ENCODE assay signal across 8 cellular contexts in genomic region chr9:73269430-73270101, GRCh38.
A peak's percentile ranks its signal among the peaks of the same experiment; 100 is the strongest.
DNase-seq lines count a peak whose midpoint lies in the region; ATAC-seq and TF ChIP-seq lines count a peak whose summit lies in the region.

No MANE protein-coding gene starts in this region.

- DNase-seq in NCI-H82 (lab: John Stamatoyannopoulos, UW) (peak; percentile 42), NCI-H82 treated with DMSO at 0.1 percent for 48 hours (lab: John Stamatoyannopoulos, UW; ENCODE audit: unreplicated experiment) (no peak), fibroblast of gingiva (ENCODE audit: low read depth) (peak; percentile 51), skeletal muscle cell (ENCODE audit: low read depth) (peak; percentile 10), HK-2 (ENCODE audit: unreplicated experiment) (no peak)
- no peak for DNase-seq in stimulated activated CD4-positive, alpha-beta T cell treated with anti-CD3 and anti-CD28 coated beads, Interleukin-1b, Interleukin-23, amount 100 ng/mL, for 48 hours

- TF ChIP-seq CTCF in OCI-LY3 (IDR thresholded peaks at IDR 0.05; ENCODE audit: low read depth, low read length) = peak; percentile 71

- no peaks in the 10 kb centered on the region for H3K27me3 ChIP-seq in OCI-LY3 (ENCODE audit: low read depth, low read length)

- H3K4me2 ChIP-seq in OCI-LY3 (ENCODE audit: low read length) = peak overlapping the region; percentile 45

- no peak overlapping the region; the same call in 1 of the 2 replicates for H3K4me3 ChIP-seq in OCI-LY3 (ENCODE audit: low read length)
- H3K4me3 ChIP-seq in skeletal muscle cell (ENCODE audit: low read depth, low read length) = no peak overlapping the region

- H3K9me3 ChIP-seq in OCI-LY3 (ENCODE audit: insufficient read depth, low read length) = no peaks in the 10 kb centered on the region

- H3K4me1 ChIP-seq in OCI-LY3 (ENCODE audit: low read length) = peaks cover 6% of the 10 kb centered on the region

- H3K27ac ChIP-seq in OCI-LY3 (ENCODE audit: low read length) = no peak overlapping the region

- peak overlapping the region; percentile 62 for H2AFZ ChIP-seq in OCI-LY3 (ENCODE audit: low read depth, low read length)

- ATAC-seq in HG02938 (IDR thresholded peaks at IDR 0.05; ENCODE audit: unreplicated experiment) = no peak

- H3K36me3 ChIP-seq in OCI-LY3 (replicated peaks; ENCODE audit: low read depth, low read length) = no peaks in the 10 kb centered on the region

- H3K9ac ChIP-seq in OCI-LY3 (ENCODE audit: low read length) = no peak overlapping the region

- no peaks in the 10 kb centered on the region for H3K79me2 ChIP-seq in OCI-LY3 (ENCODE audit: low read length)

- H4K20me1 ChIP-seq in OCI-LY3 (ENCODE audit: insufficient read depth, low read length) = no peaks in the 10 kb centered on the region

Comparison
In these comparisons a context has a peak if more than half of its experiments do, and no peak if none do; other contexts are left out.
1. DNase-seq: peak in NCI-H82 (single experiment), fibroblast of gingiva (single experiment) and skeletal muscle cell (single experiment); none in NCI-H82 treated with DMSO at 0.1 percent for 48 hours (single experiment), HK-2 (single experiment) and stimulated activated CD4-positive, alpha-beta T cell treated with anti-CD3 and anti-CD28 coated beads, Interleukin-1b, Interleukin-23, amount 100 ng/mL, for 48 hours (single experiment).